In the genomic region with DNA sequence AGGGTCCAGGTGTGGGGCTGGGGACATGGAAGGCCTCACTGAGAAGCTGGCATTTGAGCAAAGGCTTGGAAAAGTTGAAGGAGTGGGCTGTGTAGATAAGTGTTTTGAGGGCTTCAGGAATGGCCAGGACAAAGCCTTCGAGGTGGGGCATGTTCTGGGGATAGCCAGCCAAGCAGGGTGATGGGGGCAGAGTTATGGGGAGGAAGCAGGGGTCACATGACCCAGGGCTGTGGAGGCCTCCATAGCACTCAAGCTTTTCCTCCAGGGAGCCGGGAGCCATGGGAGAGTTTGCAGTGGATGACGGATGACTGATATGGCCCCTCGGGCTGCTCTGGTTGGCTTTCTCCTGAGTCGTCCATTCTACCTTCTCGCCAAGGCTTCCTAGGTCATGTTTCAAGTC, we compare ENCODE assay signal across 21 cellular contexts. TPM values are rescaled to one million over a fixed set of nuclear protein-coding genes. Genes with fewer than 3 reads are reported as not detected.
"Had no signal": no experiment of that assay in that cellular context is flagged by ENCODE, and none has a peak within 500 bp of the region (broad histone marks: within the 10 kb centered on the region; RNA-seq: fewer than 3 reads in every experiment).

No MANE protein-coding gene starts in this region.

- H3K27ac ChIP-seq: body of pancreas, colonic mucosa, esophagus squamous epithelium, hepatocyte, right lobe of liver, thyroid gland, VCaP had no signal

- DNase-seq: activated CD4-positive, alpha-beta memory T cell treated with anti-CD3 and anti-CD28 coated beads for 36 hours; activated CD4-positive, alpha-beta T cell treated with anti-CD3 and anti-CD28 coated beads for 36 hours; activated CD8-positive, alpha-beta memory T cell treated with anti-CD3 and anti-CD28 coated beads, Interleukin-2, amount 50 U/mL, for 4 hours; activated gamma-delta T cell; activated T-cell treated with anti-CD3 and anti-CD28 coated beads, Interleukin-2, amount 50 U/mL, for 48 hours; amniotic stem cell; body of pancreas; caudate nucleus; colonic mucosa; esophagus squamous epithelium; mucosa of descending colon; right lobe of liver; T-helper 1 cell; thyroid gland had no signal

- H3K9me3 Mint-ChIP-seq: activated CD4-positive, alpha-beta memory T cell treated with anti-CD3 and anti-CD28 coated beads for 36 hours; nephron had no signal

- H3K27ac Mint-ChIP-seq: activated CD4-positive, alpha-beta memory T cell treated with anti-CD3 and anti-CD28 coated beads for 36 hours; activated CD4-positive, alpha-beta T cell treated with anti-CD3 and anti-CD28 coated beads for 36 hours; activated naive CD8-positive, alpha-beta T cell; nephron had no signal

- H3K4me3 ChIP-seq: body of pancreas, colonic mucosa, esophagus squamous epithelium, hepatocyte, mucosa of descending colon, right lobe of liver, smooth muscle cell, thyroid gland had no signal

- H3K27me3 Mint-ChIP-seq: activated CD4-positive, alpha-beta memory T cell treated with anti-CD3 and anti-CD28 coated beads for 36 hours; activated CD4-positive, alpha-beta T cell treated with anti-CD3 and anti-CD28 coated beads for 36 hours; activated naive CD8-positive, alpha-beta T cell had no signal

- H3K4me1 Mint-ChIP-seq: nephron had no signal

- H3K27me3 ChIP-seq: body of pancreas, colonic mucosa, esophagus squamous epithelium, hepatocyte, right lobe of liver, thyroid gland had no signal

- H3K36me3 ChIP-seq: colonic mucosa, esophagus squamous epithelium, right lobe of liver, thyroid gland had no signal

- H3K4me2 ChIP-seq: hepatocyte, smooth muscle cell had no signal

- H3K4me3 Mint-ChIP-seq: activated CD4-positive, alpha-beta memory T cell treated with anti-CD3 and anti-CD28 coated beads for 36 hours; activated CD4-positive, alpha-beta T cell treated with anti-CD3 and anti-CD28 coated beads for 36 hours; activated naive CD8-positive, alpha-beta T cell; nephron had no signal

- H3K4me1 ChIP-seq: body of pancreas, colonic mucosa, esophagus squamous epithelium, thyroid gland had no signal

- ATAC-seq: activated CD4-positive, alpha-beta T cell treated with anti-CD3 and anti-CD28 coated beads for 36 hours; body of pancreas; left lobe of liver; mucosa of descending colon; right lobe of liver had no signal

- H3K9me3 ChIP-seq: body of pancreas, colonic mucosa, esophagus squamous epithelium, mucosa of descending colon, right lobe of liver, thyroid gland had no signal

- H3K36me3 Mint-ChIP-seq: activated CD4-positive, alpha-beta memory T cell treated with anti-CD3 and anti-CD28 coated beads for 36 hours; activated naive CD8-positive, alpha-beta T cell had no signal

RNA-seq across cellular contexts. Expression of gene PLCG2, which starts 27.6 kb away (rescaled TPM):
- total RNA-seq: osteocyte had no signal
- polyA plus RNA-seq: smooth muscle cell had no signal
